ENCODE assay signal across 8 cellular contexts in the genomic region with DNA sequence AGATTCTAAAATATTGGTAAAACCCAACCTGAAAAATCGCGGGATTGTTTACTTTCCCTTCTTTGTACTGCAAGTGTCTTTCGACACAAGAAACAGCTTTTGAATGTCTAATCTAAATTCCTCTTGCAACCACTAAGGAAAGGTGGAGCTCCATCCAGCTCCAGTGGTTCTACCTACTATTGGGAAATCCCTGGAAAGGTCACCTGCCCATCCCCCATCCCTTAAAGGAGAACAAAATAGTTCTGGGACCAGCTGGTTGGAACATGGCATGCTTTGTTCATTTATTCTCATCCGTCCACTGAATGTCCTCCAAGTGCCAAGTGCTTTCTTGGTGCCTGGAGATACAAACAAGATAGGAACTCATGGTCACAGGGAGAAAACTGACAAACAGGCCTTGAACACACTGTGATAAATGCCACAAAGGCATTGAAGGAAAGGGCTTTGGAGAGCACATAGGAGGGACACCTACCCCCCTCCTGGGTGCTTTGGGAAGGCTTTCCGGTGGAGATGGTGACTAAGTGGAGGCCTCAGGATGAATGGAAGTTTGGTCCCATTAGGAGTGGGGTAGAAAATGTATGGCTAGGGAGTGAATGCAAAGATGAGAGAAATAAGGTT. TPM values are rescaled to one million over a fixed set of nuclear protein-coding genes. Genes with fewer than 3 reads are reported as not detected.
DNase-seq lines count a peak whose midpoint lies in the region; ATAC-seq and TF ChIP-seq lines count a peak whose summit lies in the region.

No MANE protein-coding gene starts in this region.

- peak overlapping the region; percentile 95 for H3K4me3 Mint-ChIP-seq in CD4-positive, alpha-beta T cell
- H3K4me3 Mint-ChIP-seq in naive thymus-derived CD8-positive, alpha-beta T cell, result peak overlapping the region; percentile 33 to 100 (median 100)

- no peak for DNase-seq in CD4-positive, alpha-beta T cell
- DNase-seq in MM.1S (no peak), coronary artery (ENCODE audit: low spot score) (no peak), germinal center (ENCODE audit: low spot score) (no peak), posterior vena cava (ENCODE audit: low spot score) (no peak), NCI-H2107 (lab: John Stamatoyannopoulos, UW) (no peak)
- no peak for DNase-seq in naive thymus-derived CD8-positive, alpha-beta T cell
- no peak for DNase-seq in stimulated activated CD4-positive, alpha-beta T cell treated with anti-CD3 and anti-CD28 coated beads, Interleukin-2, amount 100 ng/mL, for 24 hours

- POLR2A ChIA-PET in CD4-positive, alpha-beta T cell (lab: Charles Lee), result no interaction called here
- POLR2A ChIA-PET in naive thymus-derived CD8-positive, alpha-beta T cell (lab: Charles Lee), result interaction anchor here (3.9 to 4.3 kb wide), 2 partner anchors 53 to 85 kb away, joined by 27 to 60 read pairs; a partner anchor contains a TSS

- H3K36me3 Mint-ChIP-seq in CD4-positive, alpha-beta T cell (ENCODE audit: low read depth), result peaks cover 34% of the 10 kb centered on the region
- H3K36me3 Mint-ChIP-seq in naive thymus-derived CD8-positive, alpha-beta T cell, result peaks cover 10 to 22% (median 15%) of the 10 kb centered on the region in 3 donors

- peaks cover 12% of the 10 kb centered on the region for H3K4me1 ChIP-seq in MM.1S (ENCODE audit: low read length)

- H3K4me3 ChIP-seq in MM.1S (ENCODE audit: low read length) (peak overlapping the region; percentile 98; the same call in 1 of the 2 replicates), coronary artery (peak overlapping the region; percentile 86)

- intact Hi-C loops in CD4-positive, alpha-beta T cell (cut with DNase I, micrococcal nuclease), result loop anchor here (5.0 to 10.0 kb wide), 3 partner anchors 151 to 1068 kb away; a partner anchor contains a TSS
- intact Hi-C loops in posterior vena cava (cut with DNase I), result loop anchor here (5.0 to 10.0 kb wide), 2 partner anchors 221 to 698 kb away; no protein-coding TSS in a partner anchor

- no peak overlapping the region for H3K27ac ChIP-seq in CD4-positive, alpha-beta T cell (ENCODE audit: low read depth, low read length)
- peak overlapping the region; percentile 95; the same call in 1 of the 2 replicates for H3K27ac ChIP-seq in MM.1S (ENCODE audit: low read length)
- H3K27ac ChIP-seq in coronary artery, result peak overlapping the region; percentile 88 to 96

- ATAC-seq in CD4-positive, alpha-beta T cell (ENCODE audit: poor library complexity), result no peak
- ATAC-seq in naive thymus-derived CD8-positive, alpha-beta T cell, result no peak

- peak overlapping the region; percentile 98 for H3K4me2 ChIP-seq in MM.1S (ENCODE audit: low read depth, low read length)

- peak overlapping the region; percentile 97 for H2AFZ ChIP-seq in MM.1S (ENCODE audit: low read length)

- H3K9me2 ChIP-seq in MM.1S (replicated peaks; ENCODE audit: insufficient read depth, low read length), result no peaks in the 10 kb centered on the region

- no peaks in the 10 kb centered on the region for H3K9me3 Mint-ChIP-seq in CD4-positive, alpha-beta T cell
- H3K9me3 Mint-ChIP-seq in naive thymus-derived CD8-positive, alpha-beta T cell, result peaks cover 0 to 6% (median 0%) of the 10 kb centered on the region in 9 donors

- no peaks in the 10 kb centered on the region for H3K9me3 ChIP-seq in CD4-positive, alpha-beta T cell (ENCODE audit: control insufficient read depth, low read length)
- H3K9me3 ChIP-seq in MM.1S (replicated peaks; ENCODE audit: insufficient read depth, low read length), result no peaks in the 10 kb centered on the region

- peaks cover 26% of the 10 kb centered on the region for H3K79me2 ChIP-seq in MM.1S (ENCODE audit: low read length)

- H3K4me1 Mint-ChIP-seq in CD4-positive, alpha-beta T cell (ENCODE audit: low read depth), result peaks cover 15% of the 10 kb centered on the region
- peaks cover 12 to 26% (median 15%) of the 10 kb centered on the region in 4 donors for H3K4me1 Mint-ChIP-seq in naive thymus-derived CD8-positive, alpha-beta T cell

- no peaks in the 10 kb centered on the region; the same call in 1 of the 2 replicates for H4K20me1 ChIP-seq in MM.1S (ENCODE audit: insufficient read depth, low read length)

- H3K27me3 Mint-ChIP-seq in CD4-positive, alpha-beta T cell, result no peaks in the 10 kb centered on the region
- no peaks in the 10 kb centered on the region for H3K27me3 Mint-ChIP-seq in naive thymus-derived CD8-positive, alpha-beta T cell

- peaks cover 25% of the 10 kb centered on the region for H3F3A ChIP-seq in MM.1S (ENCODE audit: insufficient read depth, low read length)

- no peak for TF ChIP-seq CTCF in CD4-positive, alpha-beta T cell (IDR thresholded peaks at IDR 0.05)
- TF ChIP-seq CTCF in MM.1S (IDR thresholded peaks at IDR 0.05; ENCODE audit: low read length) (no peak), coronary artery (IDR thresholded peaks at IDR 0.05) (no peak)

- no peaks in the 10 kb centered on the region for H3K36me3 ChIP-seq in MM.1S (replicated peaks; ENCODE audit: insufficient read depth, low read length)

- CTCF ChIA-PET in CD4-positive, alpha-beta T cell (lab: Charles Lee), result no interaction called here

- H3K9ac ChIP-seq in MM.1S (ENCODE audit: low read length), result no peak overlapping the region

- no peaks in the 10 kb centered on the region for H3K27me3 ChIP-seq in CD4-positive, alpha-beta T cell (ENCODE audit: control insufficient read depth, insufficient read depth, low read length)
- no peaks in the 10 kb centered on the region for H3K27me3 ChIP-seq in MM.1S (replicated peaks; ENCODE audit: insufficient read depth, low read length)

- peak overlapping the region; percentile 97 for H3K27ac Mint-ChIP-seq in CD4-positive, alpha-beta T cell
- H3K27ac Mint-ChIP-seq in naive thymus-derived CD8-positive, alpha-beta T cell, result peak overlapping the region in 7 of 10 donors; percentile 48 to 100 (median 99)

RNA-seq across cellular contexts. Expression of a gene that starts 2.3 kb away (rescaled TPM):
- 100 to 1,000 TPM; 181 to 185 TPM for total RNA-seq in CD4-positive, alpha-beta T cell
- total RNA-seq in naive thymus-derived CD8-positive, alpha-beta T cell, result 10 to 100 TPM; 92.4 to 95.4 TPM
- polyA plus RNA-seq in naive thymus-derived CD8-positive, alpha-beta T cell, result 10 to 100 TPM; 25.6 to 49.0 (median 29.0) TPM
- total RNA-seq in posterior vena cava, result 100 to 1,000 TPM in 1 of 2 donors, 10 to 100 TPM in 1; 85.4 to 132 TPM
